In the genomic region with DNA sequence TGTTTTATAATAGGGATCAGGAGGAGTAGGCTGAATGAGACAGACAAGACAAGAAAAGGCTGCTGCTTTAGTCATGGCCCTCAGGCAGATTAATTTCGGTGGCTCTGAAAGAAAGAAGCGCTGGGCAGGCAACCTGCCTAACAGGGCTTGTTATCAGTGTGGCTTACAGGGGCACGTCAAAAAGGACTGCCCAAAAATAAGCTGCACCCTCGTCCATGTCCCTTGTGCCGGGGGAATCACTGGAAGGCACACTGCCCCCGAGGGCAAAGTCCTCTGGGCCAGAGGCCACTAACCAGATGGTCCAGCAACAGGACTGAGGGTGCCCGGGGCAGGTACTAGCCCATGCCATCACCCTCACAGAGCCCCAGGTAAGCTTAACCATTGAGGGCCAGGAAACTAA, we compare ENCODE assay signal across 7 cellular contexts.
"Had no signal": no experiment of that assay in that cellular context is flagged by ENCODE, and none has a peak within 500 bp of the region (broad histone marks: within the 10 kb centered on the region; RNA-seq: fewer than 3 reads in every experiment).

No MANE protein-coding gene starts in this region.

- DNase-seq: H9, HCEC 1CT had no signal

- H3K4me3 ChIP-seq: GM23338 had no signal

- FAIRE-seq: H1, H54, HepG2 had no signal

- H3K27ac ChIP-seq: HL-60 had no signal
